ENCODE assay signal across 20 cellular contexts in genomic region chr6:44006123-44006871, GRCh38.
DNase-seq lines count a peak whose midpoint lies in the region; ATAC-seq, FAIRE-seq and TF ChIP-seq lines count a peak whose summit lies in the region.
"Had no signal": no experiment of that assay in that cellular context is flagged by ENCODE, and none has a peak within 500 bp of the region (broad histone marks: within the 10 kb centered on the region; RNA-seq: fewer than 3 reads in every experiment).

No MANE protein-coding gene starts in this region.

- no peak for ATAC-seq in Panc1
- ATAC-seq in psoas muscle, result no peak
- ATAC-seq in HG03280 (IDR thresholded peaks at IDR 0.05; ENCODE audit: unreplicated experiment), result no peak
- no peak for ATAC-seq in GM19397 (IDR thresholded peaks at IDR 0.05; ENCODE audit: unreplicated experiment)
- no peak for ATAC-seq in GM19463 (IDR thresholded peaks at IDR 0.05; ENCODE audit: unreplicated experiment)
- ATAC-seq: activated T-cell treated with anti-CD3 and anti-CD28 coated beads, Interleukin-2, amount 50 U/mL, for 4 hours had no signal

- BruUV-seq in Panc1 (replicated peaks; lab: Mats Ljungman, UMichigan), result no TSS peak

- in situ Hi-C loops in Panc1 (cut with HindIII; ENCODE audit: low pct_unique_long_range_greater_than_20kb, low sequenced_read_pairs), result no loop called here

- DNase-seq in Daoy (ENCODE audit: low read depth) (peak; percentile 74), Panc1 (ENCODE audit: low read depth, low spot score) (no peak), cardiac septum (ENCODE audit: low spot score) (peak; percentile 43), psoas muscle (peak in 1 of 2 donors; percentile 35), GM12891 (ENCODE audit: insufficient read length, low spot score) (no peak)
- DNase-seq: activated CD4-positive, alpha-beta T cell treated with anti-CD3 and anti-CD28 coated beads, Interleukin-2, amount 50 U/mL, for 4 hours; activated T-cell treated with anti-CD3 and anti-CD28 coated beads, Interleukin-2, amount 50 U/mL, for 4 hours; CD4-positive, alpha-beta T cell; cerebellar nuclear complex; islet precursor cell; NCI-H1092; NCI-H2171 treated with DMSO at 0.1 percent for 48 hours; NK-92 treated with Interleukin-12 subunit alpha and Interleukin-12 subunit beta, amount 100 ng/mL, for 24 hours; SJCRH30; stimulated activated CD4-positive, alpha-beta T cell treated with anti-CD3 and anti-CD28 coated beads, Interleukin-12 subunit alpha, Interleukin-12 subunit beta, amount 100 ng/mL, for 4 hours had no signal

- H3K36me3 ChIP-seq in Panc1 (ENCODE audit: control insufficient read depth, insufficient read depth, low read length) (no peaks in the 10 kb centered on the region), psoas muscle (ENCODE audit: insufficient read depth in 1 of 2, low read depth in 1 of 2) (no peaks in the 10 kb centered on the region)
- H3K36me3 ChIP-seq: SJCRH30 had no signal

- H3K4me1 ChIP-seq in Panc1 (ENCODE audit: control insufficient read depth, insufficient read depth, low read length) (peaks cover 17% of the 10 kb centered on the region), psoas muscle (peaks cover 63% of the 10 kb centered on the region)

- POLR2A ChIA-PET in Panc1 (lab: Charles Lee), result no interaction called here

- FAIRE-seq in GM12891 (lab: Jason Lieb, UNC), result no peak
- FAIRE-seq: endothelial cell of umbilical vein, GM12892 had no signal

- CTCF ChIA-PET in Panc1 (lab: Charles Lee), result no interaction called here

- WGBS in psoas muscle, 3 donors, result 83 to 89% (median 87%) methylated on average over 7 of the region's 7 CpGs

- H3K4me3 ChIP-seq in Panc1 (ENCODE audit: low read depth in 2 of 2, low read length in 2 of 2), result no peak overlapping the region
- no peak overlapping the region for H3K4me3 ChIP-seq in psoas muscle
- H3K4me3 ChIP-seq: SJCRH30 had no signal

- H3K9me3 ChIP-seq in Panc1 (ENCODE audit: control insufficient read depth, insufficient read depth, low read depth, low read length), result no peaks in the 10 kb centered on the region
- H3K9me3 ChIP-seq in psoas muscle, result no peaks in the 10 kb centered on the region
- H3K9me3 ChIP-seq: SJCRH30 had no signal

- H3K27ac ChIP-seq in Panc1 (ENCODE audit: low read length), result 0 out of 2 replicates have a peak overlapping the region, but pooled peaks have one; percentile 12
- H3K27ac ChIP-seq in psoas muscle, result peak overlapping the region; percentile 81
- H3K27ac ChIP-seq: SJCRH30 had no signal

- H3K27me3 ChIP-seq in Panc1 (ENCODE audit: control insufficient read depth, insufficient read depth, low read length) (no peaks in the 10 kb centered on the region), psoas muscle (ENCODE audit: insufficient read depth in 3 of 3, low read length in 2 of 3) (no peaks in the 10 kb centered on the region)
- H3K27me3 ChIP-seq: SJCRH30 had no signal

- no peak for TF ChIP-seq CTCF in Panc1 (IDR thresholded peaks at IDR 0.05)
- no peak for TF ChIP-seq CTCF in psoas muscle (IDR thresholded peaks at IDR 0.05)

- TF ChIP-seq POLR2A in GM12891 (IDR thresholded peaks at IDR 0.05; ENCODE audit: low read depth, low read length), result no peak

- intact Hi-C loops in Panc1 (cut with micrococcal nuclease; ENCODE audit: unreplicated experiment), result no loop called here
- intact Hi-C loops in cardiac septum (cut with DNase I), result loop anchor here (5.0 kb wide), 2 partner anchors 41 to 56 kb away; no protein-coding TSS in a partner anchor
- intact Hi-C loops in psoas muscle (cut with DNase I), result no loop called here

TF ChIP-seq in GM12891, 5 proteins besides CTCF, POLR2A, EP300 and RAD21:
- no peak for TF ChIP-seq TAF1 (IDR thresholded peaks at IDR 0.05; ENCODE audit: low read depth, low read length)
- TF ChIP-seq PAX5 (IDR thresholded peaks at IDR 0.05; ENCODE audit: insufficient read depth, low read length, severe bottlenecking), result no peak
- TF ChIP-seq POU2F2 (IDR thresholded peaks at IDR 0.05; ENCODE audit: low read depth, low read length), result no peak
- no peak for TF ChIP-seq POLR2AphosphoS5 (IDR thresholded peaks at IDR 0.05; ENCODE audit: low read depth, low read length)
- TF ChIP-seq SPI1 (IDR thresholded peaks at IDR 0.05; ENCODE audit: low read depth, low read length), result no peak
TF ChIP-seq in GM12891: peak in this region for 0.

Comparison
In these comparisons a context has a peak if more than half of its experiments do, and no peak if none do; other contexts are left out.
1. DNase-seq: peak in Daoy (single experiment) and cardiac septum (single experiment); none in Panc1 (single experiment) and GM12891 (single experiment).